ENCODE assay signal across 8 cellular contexts in genomic region chr19:4597975-4598671, GRCh38. TPM values are rescaled to one million over a fixed set of nuclear protein-coding genes. Genes with fewer than 3 reads are reported as not detected.
DNase-seq lines count a peak whose midpoint lies in the region; ATAC-seq, FAIRE-seq and TF ChIP-seq lines count a peak whose summit lies in the region.

No MANE protein-coding gene starts in this region.

- FAIRE-seq in GM19239 (lab: Jason Lieb, UNC), result no peak

- no peak overlapping the region for H2AFZ ChIP-seq in smooth muscle cell (ENCODE audit: low read depth)

- peak overlapping the region; percentile 48 for H3K4me2 ChIP-seq in smooth muscle cell

- intact Hi-C loops in activated CD4-positive, alpha-beta T cell treated with anti-CD3 and anti-CD28 coated beads, Interleukin-2, amount 10 ng/mL, durations not matched to agents 24 days and 14 days (cut with micrococcal nuclease), result no loop called here

- no peak overlapping the region for H3K9ac ChIP-seq in smooth muscle cell (ENCODE audit: low read depth)

- H4K20me1 ChIP-seq in smooth muscle cell (ENCODE audit: low read depth), result no peaks in the 10 kb centered on the region

- peak; percentile 49 for DNase-seq in GM06990 (ENCODE audit: extremely low read depth, insufficient read length)
- peak; percentile 81 for DNase-seq in NAMALWA (ENCODE audit: low spot score)
- DNase-seq in activated CD4-positive, alpha-beta T cell treated with anti-CD3 and anti-CD28 coated beads, Interleukin-2, amount 10 ng/mL, durations not matched to agents 24 days and 14 days, result peak; percentile 78
- DNase-seq in smooth muscle cell (lab: John Stamatoyannopoulos, UW; ENCODE audit: unreplicated experiment), result no peak
- no peak for DNase-seq in NCI-H1048 (lab: John Stamatoyannopoulos, UW)
- no peak for DNase-seq in effector CD4-positive, alpha-beta T cell
- DNase-seq in GM19239 (ENCODE audit: insufficient read length, low spot score), result no peak

- H3K4me3 ChIP-seq in GM06990 (replicated peaks; ENCODE audit: low read depth, low read length) (peak overlapping the region; percentile 19; the same call in 1 of the 2 replicates), smooth muscle cell (no peak overlapping the region)

- H3K36me3 ChIP-seq in GM06990 (ENCODE audit: control insufficient read depth, insufficient read depth, low read length) (no peaks in the 10 kb centered on the region), smooth muscle cell (ENCODE audit: low read depth) (no peaks in the 10 kb centered on the region)

- H3K79me2 ChIP-seq in smooth muscle cell (ENCODE audit: low read depth), result no peaks in the 10 kb centered on the region

- TF ChIP-seq CTCF in GM06990 (IDR thresholded peaks at IDR 0.05; ENCODE audit: insufficient read depth, low read length, poor library complexity, severe bottlenecking), result no peak
- TF ChIP-seq CTCF in smooth muscle cell (IDR thresholded peaks at IDR 0.05; ENCODE audit: borderline replicate concordance, insufficient read depth, poor library complexity, severe bottlenecking), result no peak

- no peaks in the 10 kb centered on the region for H3K36me3 Mint-ChIP-seq in activated CD4-positive, alpha-beta T cell treated with anti-CD3 and anti-CD28 coated beads, Interleukin-2, amount 10 ng/mL, durations not matched to agents 24 days and 14 days (ENCODE audit: low read depth)

- H3K4me1 ChIP-seq in smooth muscle cell (ENCODE audit: low read depth), result peaks cover 7% of the 10 kb centered on the region

- peaks cover 6% of the 10 kb centered on the region for H3K4me1 Mint-ChIP-seq in activated CD4-positive, alpha-beta T cell treated with anti-CD3 and anti-CD28 coated beads, Interleukin-2, amount 10 ng/mL, durations not matched to agents 24 days and 14 days

- H3F3A ChIP-seq in smooth muscle cell (ENCODE audit: low read depth), result peaks cover 8% of the 10 kb centered on the region

- H3K27me3 ChIP-seq in GM06990 (replicated peaks; ENCODE audit: control insufficient read depth, insufficient read depth, low read length) (no peaks in the 10 kb centered on the region; the same call in 1 of the 2 replicates), smooth muscle cell (ENCODE audit: low read depth) (peaks cover 18% of the 10 kb centered on the region)

- H3K27ac ChIP-seq in smooth muscle cell (ENCODE audit: low read depth), result no peak overlapping the region

- H3K27me3 Mint-ChIP-seq in activated CD4-positive, alpha-beta T cell treated with anti-CD3 and anti-CD28 coated beads, Interleukin-2, amount 10 ng/mL, durations not matched to agents 24 days and 14 days, result peaks cover 33% of the 10 kb centered on the region

- ATAC-seq in esophagus mucosa, result peak; percentile 36

- H3K9me3 Mint-ChIP-seq in activated CD4-positive, alpha-beta T cell treated with anti-CD3 and anti-CD28 coated beads, Interleukin-2, amount 10 ng/mL, durations not matched to agents 24 days and 14 days, result no peaks in the 10 kb centered on the region

- H3K9me3 ChIP-seq in smooth muscle cell (replicated peaks; ENCODE audit: low read depth), result no peaks in the 10 kb centered on the region

- H3K4me3 Mint-ChIP-seq in activated CD4-positive, alpha-beta T cell treated with anti-CD3 and anti-CD28 coated beads, Interleukin-2, amount 10 ng/mL, durations not matched to agents 24 days and 14 days, result peak overlapping the region; percentile 15

- WGBS in smooth muscle cell (ENCODE audit: low lambda C conversion rate), result 8% methylated on average over 16 of the region's 32 CpGs

- no peak overlapping the region for H3K27ac Mint-ChIP-seq in activated CD4-positive, alpha-beta T cell treated with anti-CD3 and anti-CD28 coated beads, Interleukin-2, amount 10 ng/mL, durations not matched to agents 24 days and 14 days

RNA-seq across cellular contexts. Expression of gene SEMA6B, which starts 38.6 kb away (rescaled TPM):
- total RNA-seq in activated CD4-positive, alpha-beta T cell treated with anti-CD3 and anti-CD28 coated beads, Interleukin-2, amount 10 ng/mL, durations not matched to agents 24 days and 14 days, result 0.40 TPM in 1 of 2 replicates, not detected in the other
- 2.0 TPM for total RNA-seq in esophagus mucosa
- total RNA-seq in smooth muscle cell, result 1.9 and 2.2 TPM in 2 replicates
- polyA plus RNA-seq in smooth muscle cell, result 0.63 and 1.3 TPM in 2 replicates

RNA-seq across cellular contexts. Expression of gene TNFAIP8L1, which starts 41.2 kb away (rescaled TPM):
- 12.5 and 13.5 TPM in 2 replicates for total RNA-seq in activated CD4-positive, alpha-beta T cell treated with anti-CD3 and anti-CD28 coated beads, Interleukin-2, amount 10 ng/mL, durations not matched to agents 24 days and 14 days
- 8.1 TPM for total RNA-seq in esophagus mucosa
- 2.2 and 3.7 TPM in 2 replicates for total RNA-seq in smooth muscle cell
- polyA plus RNA-seq in smooth muscle cell, result 5.2 and 6.6 TPM in 2 replicates

RNA-seq across cellular contexts. Expression of gene LRG1, which starts 58.3 kb away (rescaled TPM):
- total RNA-seq in activated CD4-positive, alpha-beta T cell treated with anti-CD3 and anti-CD28 coated beads, Interleukin-2, amount 10 ng/mL, durations not matched to agents 24 days and 14 days, result 0.24 and 0.40 TPM in 2 replicates
- 24.9 TPM for total RNA-seq in esophagus mucosa
- not detected in 2 replicates for total RNA-seq in smooth muscle cell
- polyA plus RNA-seq in smooth muscle cell, result not detected in 2 replicates

Comparison
In these comparisons a context has a peak if more than half of its experiments do, and no peak if none do; other contexts are left out.
1. DNase-seq: peak in GM06990 (single experiment), NAMALWA (single experiment) and activated CD4-positive, alpha-beta T cell treated with anti-CD3 and anti-CD28 coated beads, Interleukin-2, amount 10 ng/mL, durations not matched to agents 24 days and 14 days (single experiment); none in smooth muscle cell (single experiment), NCI-H1048 (single experiment), effector CD4-positive, alpha-beta T cell (single experiment) and GM19239 (single experiment).
2. RNA of gene LRG1, which starts 58.3 kb away (total RNA-seq): 24.9 TPM in esophagus mucosa (single experiment); 0.24 to 0.40 TPM in activated CD4-positive, alpha-beta T cell treated with anti-CD3 and anti-CD28 coated beads, Interleukin-2, amount 10 ng/mL, durations not matched to agents 24 days and 14 days and not detected in smooth muscle cell; every median in the first group is over 10 times any median in the second.